14 cellular contexts compared by ENCODE assay signal in genomic region chr7:86653919-86654659, GRCh38. TPM values are rescaled to one million over a fixed set of nuclear protein-coding genes. Genes with fewer than 3 reads are reported as not detected.
DNase-seq lines count a peak whose midpoint lies in the region; ATAC-seq lines count a peak whose summit lies in the region.
"Had no signal": no experiment of that assay in that cellular context is flagged by ENCODE, and none has a peak within 500 bp of the region (broad histone marks: within the 10 kb centered on the region; RNA-seq: fewer than 3 reads in every experiment).

No MANE protein-coding gene starts in this region.

- CTCF ChIA-PET in activated CD4-positive, alpha-beta T cell treated with anti-CD3 and anti-CD28 coated beads for 36 hours (lab: Charles Lee) = interaction anchor here (0.8 kb wide), 1 partner anchor 12 kb away, joined by 3 read pairs; no protein-coding TSS in a partner anchor

- DNase-seq in Daoy (ENCODE audit: low read depth) (peak; percentile 23), amygdala (lab: John Stamatoyannopoulos, UW) (peak in 46 of 56 donors; percentile 15 to 80 (median 47)), left ventricle myocardium superior (no peak), posterior cingulate gyrus (peak in 9 of 10 donors; percentile 32 to 90 (median 46)), NCI-H1930 (lab: John Stamatoyannopoulos, UW) (no peak), NAMALWA (ENCODE audit: low spot score) (no peak), cerebellar nuclear complex (lab: John Stamatoyannopoulos, UW) (no peak)
- no peak for DNase-seq in activated CD4-positive, alpha-beta T cell treated with anti-CD3 and anti-CD28 coated beads for 36 hours
- DNase-seq: activated CD4-positive, alpha-beta T cell treated with anti-CD3 and anti-CD28 coated beads, Interleukin-2, amount 10 ng/mL, durations not matched to agents 7 days and 5 days; activated effector memory CD4-positive, alpha-beta T cell treated with anti-CD3 and anti-CD28 coated beads, Interleukin-2, amount 50 U/mL, for 16 hours; NCI-H1417 had no signal

- H3K27ac Mint-ChIP-seq in activated CD4-positive, alpha-beta T cell treated with anti-CD3 and anti-CD28 coated beads for 36 hours = no peak overlapping the region
- H3K27ac Mint-ChIP-seq: activated CD4-positive, alpha-beta T cell treated with anti-CD3 and anti-CD28 coated beads, Interleukin-2, amount 10 ng/mL, durations not matched to agents 7 days and 5 days had no signal

- POLR2A ChIA-PET in activated CD4-positive, alpha-beta T cell treated with anti-CD3 and anti-CD28 coated beads for 36 hours (lab: Charles Lee) = interaction anchor here (0.6 kb wide), 1 partner anchor 10 kb away, joined by 3 read pairs; the partner anchor contains the start of gene GRM3

- no peaks in the 10 kb centered on the region for H3K9me3 Mint-ChIP-seq in activated CD4-positive, alpha-beta T cell treated with anti-CD3 and anti-CD28 coated beads for 36 hours (ENCODE audit: low read depth)
- H3K9me3 Mint-ChIP-seq: activated CD4-positive, alpha-beta T cell treated with anti-CD3 and anti-CD28 coated beads, Interleukin-2, amount 10 ng/mL, durations not matched to agents 7 days and 5 days had no signal

- no peaks in the 10 kb centered on the region for H3K27me3 Mint-ChIP-seq in activated CD4-positive, alpha-beta T cell treated with anti-CD3 and anti-CD28 coated beads for 36 hours
- H3K27me3 Mint-ChIP-seq: activated CD4-positive, alpha-beta T cell treated with anti-CD3 and anti-CD28 coated beads, Interleukin-2, amount 10 ng/mL, durations not matched to agents 7 days and 5 days had no signal

- no peak overlapping the region for H3K4me3 Mint-ChIP-seq in activated CD4-positive, alpha-beta T cell treated with anti-CD3 and anti-CD28 coated beads for 36 hours
- H3K4me3 Mint-ChIP-seq: activated CD4-positive, alpha-beta T cell treated with anti-CD3 and anti-CD28 coated beads, Interleukin-2, amount 10 ng/mL, durations not matched to agents 7 days and 5 days had no signal

- ATAC-seq in left ventricle myocardium superior = peak; percentile 36
- ATAC-seq in activated CD4-positive, alpha-beta T cell treated with anti-CD3 and anti-CD28 coated beads for 36 hours = no peak

- H3K4me1 Mint-ChIP-seq in activated CD4-positive, alpha-beta T cell treated with anti-CD3 and anti-CD28 coated beads for 36 hours = no peaks in the 10 kb centered on the region
- H3K4me1 Mint-ChIP-seq: activated CD4-positive, alpha-beta T cell treated with anti-CD3 and anti-CD28 coated beads, Interleukin-2, amount 10 ng/mL, durations not matched to agents 7 days and 5 days had no signal

- intact Hi-C loops in left ventricle myocardium superior (cut with micrococcal nuclease) = no loop called here
- intact Hi-C loops in posterior cingulate gyrus (cut with DNase I) = no loop called here
- intact Hi-C loops in activated CD4-positive, alpha-beta T cell treated with anti-CD3 and anti-CD28 coated beads for 36 hours (cut with DNase I, micrococcal nuclease) = no loop called here

- H3K36me3 Mint-ChIP-seq in activated CD4-positive, alpha-beta T cell treated with anti-CD3 and anti-CD28 coated beads for 36 hours (ENCODE audit: low read depth) = no peaks in the 10 kb centered on the region

RNA-seq across cellular contexts. Expression of gene GRM3, which starts 10.4 kb away (rescaled TPM):
- total RNA-seq in Daoy (2014; rRNA removed; shearing (Covaris generic)) = not detected in 2 replicates
- total RNA-seq in left ventricle myocardium superior = not detected
- total RNA-seq in activated CD4-positive, alpha-beta T cell treated with anti-CD3 and anti-CD28 coated beads for 36 hours = not detected
- total RNA-seq: activated CD4-positive, alpha-beta T cell treated with anti-CD3 and anti-CD28 coated beads, Interleukin-2, amount 10 ng/mL, durations not matched to agents 7 days and 5 days; dermis microvascular lymphatic vessel endothelial cell; glomerular endothelial cell; mesenteric fat pad had no signal

Comparison
In these comparisons a context has a peak if more than half of its experiments do, and no peak if none do; other contexts are left out.
1. DNase-seq: peak in Daoy (single experiment), amygdala (46 of 56) and posterior cingulate gyrus (9 of 10); none in left ventricle myocardium superior (single experiment), NCI-H1930 (0 of 2), activated CD4-positive, alpha-beta T cell treated with anti-CD3 and anti-CD28 coated beads for 36 hours (single experiment), NAMALWA (single experiment) and cerebellar nuclear complex (0 of 2).